9 cellular contexts compared by ENCODE assay signal in genomic region chr20:54680872-54681297, GRCh38.
A peak's percentile ranks its signal among the peaks of the same experiment; 100 is the strongest.
DNase-seq lines count a peak whose midpoint lies in the region; FAIRE-seq and TF ChIP-seq lines count a peak whose summit lies in the region.
"Had no signal": no experiment of that assay in that cellular context is flagged by ENCODE, and none has a peak within 500 bp of the region (broad histone marks: within the 10 kb centered on the region; RNA-seq: fewer than 3 reads in every experiment).

No MANE protein-coding gene starts in this region.

- peak; percentile 91 for TF ChIP-seq CTCF in type B pancreatic cell (conservative IDR thresholded peaks at IDR 0.05)

- H3K9me3 Mint-ChIP-seq in type B pancreatic cell: no peaks in the 10 kb centered on the region

- H3K36me3 ChIP-seq in adipocyte (ENCODE audit: control insufficient read depth, insufficient read depth, low read length, severe bottlenecking): no peaks in the 10 kb centered on the region
- H3K36me3 ChIP-seq: tibial artery had no signal

- no peak overlapping the region for H3K27ac Mint-ChIP-seq in type B pancreatic cell

- no peaks in the 10 kb centered on the region for H3K9me3 ChIP-seq in adipocyte (ENCODE audit: control insufficient read depth, low read length)
- H3K9me3 ChIP-seq: tibial artery had no signal

- no peaks in the 10 kb centered on the region for H3K4me1 ChIP-seq in adipocyte (ENCODE audit: control insufficient read depth, insufficient read depth, low read length)
- H3K4me1 ChIP-seq: tibial artery had no signal

- peak; percentile 38 for DNase-seq in EL
- DNase-seq in NCI-H1092 (lab: John Stamatoyannopoulos, UW): peak; percentile 28
- DNase-seq in adipocyte (ENCODE audit: low read depth): peak; percentile 80
- peak; percentile 30 for DNase-seq in iPS-NIHi7 (ENCODE audit: extremely low spot score)
- no peak for DNase-seq in type B pancreatic cell (ENCODE audit: extremely low spot score, unreplicated experiment)
- DNase-seq in mucosa of gallbladder (ENCODE audit: low spot score): no peak
- DNase-seq in epidermal melanocyte (ENCODE audit: insufficient read length, low spot score): no peak

- H3K4me3 ChIP-seq in adipocyte (ENCODE audit: low read length): no peak overlapping the region
- H3K4me3 ChIP-seq: tibial artery had no signal

- H3K9ac ChIP-seq in adipocyte (ENCODE audit: low read length): no peak overlapping the region

- H3K4me1 Mint-ChIP-seq in type B pancreatic cell (ENCODE audit: unreplicated experiment): peaks cover 20% of the 10 kb centered on the region

- peaks cover 29% of the 10 kb centered on the region for H3K27me3 ChIP-seq in adipocyte (replicated peaks; ENCODE audit: control insufficient read depth, insufficient read depth, low read length)

- peak overlapping the region; percentile 32 for H3K4me3 Mint-ChIP-seq in type B pancreatic cell

- no peaks in the 10 kb centered on the region for H3K36me3 Mint-ChIP-seq in type B pancreatic cell

- H3K27me3 Mint-ChIP-seq in type B pancreatic cell: peaks cover 5% of the 10 kb centered on the region

- FAIRE-seq in A204.1 (lab: Jason Lieb, UNC): peak; percentile 73

Comparison
In these comparisons a context has a peak if more than half of its experiments do, and no peak if none do; other contexts are left out.
1. DNase-seq: peak in EL (single experiment), NCI-H1092 (single experiment), adipocyte (single experiment) and iPS-NIHi7 (single experiment); none in type B pancreatic cell (single experiment), mucosa of gallbladder (single experiment) and epidermal melanocyte (single experiment).